In genomic region chr16:27921134-27921533, GRCh38 we compare ENCODE assay signal across 2 cellular contexts.
A peak's percentile ranks its signal among the peaks of the same experiment; 100 is the strongest.
TF ChIP-seq lines count a peak whose summit lies in the region.

No MANE protein-coding gene starts in this region.

TF ChIP-seq in GM23338, 12 proteins besides CTCF, POLR2A, EP300 and RAD21:
- peak; percentile 67 for TF ChIP-seq REST (IDR thresholded peaks at IDR 0.05; ENCODE audit: unreplicated experiment)
- no peak for TF ChIP-seq ZNF114 (CRISPR knock-in tag; IDR thresholded peaks at IDR 0.05)

TF ChIP-seq in HEK293, 187 proteins besides CTCF, POLR2A, EP300 and RAD21 (continued from another document):
- peak; percentile 88 for TF ChIP-seq REST (tag by site-specific recombination; IDR thresholded peaks at IDR 0.05)
